ENCODE assay signal across 1 cellular context in genomic region chr17:28744104-28744801, GRCh38.
TF ChIP-seq lines count a peak whose summit lies in the region.

No MANE protein-coding gene starts in this region.

TF ChIP-seq in K562, 482 proteins besides CTCF, POLR2A, EP300 and RAD21 (continued from another document and continues in another):
- TF ChIP-seq ZBTB2 (IDR thresholded peaks at IDR 0.05), result peak; percentile 49; the same call in 1 of the 2 replicates
- no peak for TF ChIP-seq NR2C1 (IDR thresholded peaks at IDR 0.05)
- TF ChIP-seq NR2C1 (tag; IDR thresholded peaks at IDR 0.05), result peak; percentile 55
- peak in 1 of 2 experiments; percentile 21; a peak in 1 of 4 replicates for TF ChIP-seq NONO (IDR thresholded peaks at IDR 0.05; ENCODE audit: low read depth in 2 of 2, low read length in 1 of 2)
- no peak for TF ChIP-seq SRSF1 (IDR thresholded peaks at IDR 0.05; ENCODE audit: low read depth, low read length)
- no peak for TF ChIP-seq GTF3C2 (IDR thresholded peaks at IDR 0.05; ENCODE audit: borderline replicate concordance, extremely low read depth, insufficient read length)
- no peak for TF ChIP-seq THRA (IDR thresholded peaks at IDR 0.05)
- TF ChIP-seq ZNF408 (CRISPR knock-in tag; IDR thresholded peaks at IDR 0.05; ENCODE audit: low read depth), result no peak
- TF ChIP-seq KLF10 (CRISPR knock-in tag; IDR thresholded peaks at IDR 0.05), result no peak
- TF ChIP-seq KLF13 (tag; IDR thresholded peaks at IDR 0.05; ENCODE audit: borderline replicate concordance, low read depth), result no peak
- no peak for TF ChIP-seq ZNF589 (CRISPR knock-in tag; IDR thresholded peaks at IDR 0.05; ENCODE audit: low read depth)
- peak; percentile 74 for TF ChIP-seq ZNF41 (CRISPR knock-in tag; conservative IDR thresholded peaks at IDR 0.05)
- TF ChIP-seq PATZ1 (CRISPR knock-in tag; IDR thresholded peaks at IDR 0.05; ENCODE audit: borderline replicate concordance), result no peak
- TF ChIP-seq ZNF398 (CRISPR knock-in tag; IDR thresholded peaks at IDR 0.05), result no peak
- no peak for TF ChIP-seq HMGN3 (IDR thresholded peaks at IDR 0.05; ENCODE audit: borderline replicate concordance, extremely low read depth, insufficient read length, low read depth, low read length)
- no peak for TF ChIP-seq RUNX1 (IDR thresholded peaks at IDR 0.05; ENCODE audit: low read depth)
- no peak for TF ChIP-seq ZNF280B (CRISPR knock-in tag; IDR thresholded peaks at IDR 0.05)
- TF ChIP-seq MCM5 (IDR thresholded peaks at IDR 0.05; ENCODE audit: low read depth), result no peak
- no peak for TF ChIP-seq ILF3 (IDR thresholded peaks at IDR 0.05; ENCODE audit: borderline replicate concordance)
- no peak for TF ChIP-seq COPS2 (conservative IDR thresholded peaks at IDR 0.05)
- peak; percentile 48; the same call in 1 of the 2 replicates for TF ChIP-seq AFF4 (CRISPR knock-in tag; IDR thresholded peaks at IDR 0.05)
- no peak for TF ChIP-seq NFE2L1 (tag; IDR thresholded peaks at IDR 0.05; ENCODE audit: borderline replicate concordance, low read depth)
- no peak for TF ChIP-seq MIER1 (IDR thresholded peaks at IDR 0.05; ENCODE audit: low read depth)
- TF ChIP-seq THAP12 (CRISPR knock-in tag; IDR thresholded peaks at IDR 0.05), result 0 out of 2 replicates have a peak, but pooled peaks have one; percentile 8
- no peak for TF ChIP-seq TFAM (CRISPR knock-in tag; conservative IDR thresholded peaks at IDR 0.05)
- peak; percentile 81; the same call in 1 of the 2 replicates for TF ChIP-seq GATAD2A (IDR thresholded peaks at IDR 0.05)
- TF ChIP-seq NFE2 (IDR thresholded peaks at IDR 0.05; ENCODE audit: low read depth), result no peak
- no peak for TF ChIP-seq UBTF (IDR thresholded peaks at IDR 0.05; ENCODE audit: borderline replicate concordance in 1 of 2, low read depth in 2 of 2, low read length in 2 of 2)
- no peak; the same call in 1 of the 2 replicates for TF ChIP-seq FOXP4 (CRISPR knock-in tag; IDR thresholded peaks at IDR 0.05; ENCODE audit: borderline replicate concordance)
- no peak for TF ChIP-seq BRF2 (IDR thresholded peaks at IDR 0.05; ENCODE audit: borderline replicate concordance, insufficient read depth, insufficient read length)
- no peak for TF ChIP-seq FOXJ2 (tag; IDR thresholded peaks at IDR 0.05)
